Comparison of ENCODE assay signal across 1 cellular context in the genomic region with DNA sequence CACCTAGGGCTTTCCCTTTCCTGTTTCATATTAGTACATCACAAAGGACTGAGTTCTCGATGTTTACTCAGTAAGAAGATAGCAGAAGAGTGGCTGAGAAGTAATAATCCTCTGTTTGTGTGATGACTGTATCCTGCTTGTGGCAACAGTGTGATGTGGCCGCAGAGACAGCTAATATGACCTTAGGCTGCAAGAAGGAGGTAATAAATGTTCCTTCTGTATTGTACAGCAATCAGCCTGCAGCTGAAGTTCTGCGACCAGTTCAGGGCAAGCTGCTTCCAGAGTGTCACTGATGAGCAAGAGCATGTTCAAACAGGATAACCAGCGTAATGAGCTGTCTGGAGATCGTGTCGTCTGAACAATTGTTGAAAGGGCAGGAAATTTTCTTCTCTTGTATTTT.
TF ChIP-seq lines count a peak whose summit lies in the region.

No MANE protein-coding gene starts in this region.

TF ChIP-seq in HepG2, 621 proteins besides CTCF, POLR2A, EP300 and RAD21 (continued from another document):
- TF ChIP-seq, protein P1, sequence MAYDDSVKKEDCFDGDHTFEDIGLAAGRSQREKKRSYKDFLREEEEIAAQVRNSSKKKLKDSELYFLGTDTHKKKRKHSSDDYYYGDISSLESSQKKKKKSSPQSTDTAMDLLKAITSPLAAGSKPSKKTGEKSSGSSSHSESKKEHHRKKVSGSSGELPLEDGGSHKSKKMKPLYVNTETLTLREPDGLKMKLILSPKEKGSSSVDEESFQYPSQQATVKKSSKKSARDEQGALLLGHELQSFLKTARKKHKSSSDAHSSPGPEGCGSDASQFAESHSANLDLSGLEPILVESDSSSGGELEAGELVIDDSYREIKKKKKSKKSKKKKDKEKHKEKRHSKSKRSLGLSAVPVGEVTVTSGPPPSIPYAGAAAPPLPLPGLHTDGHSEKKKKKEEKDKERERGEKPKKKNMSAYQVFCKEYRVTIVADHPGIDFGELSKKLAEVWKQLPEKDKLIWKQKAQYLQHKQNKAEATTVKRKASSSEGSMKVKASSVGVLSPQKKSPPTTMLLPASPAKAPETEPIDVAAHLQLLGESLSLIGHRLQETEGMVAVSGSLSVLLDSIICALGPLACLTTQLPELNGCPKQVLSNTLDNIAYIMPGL (CRISPR knock-in tag; IDR thresholded peaks at IDR 0.05; ENCODE audit: borderline replicate concordance in 1 of 2, low read depth in 1 of 2), result no peak
- TF ChIP-seq RFXANK (CRISPR knock-in tag; IDR thresholded peaks at IDR 0.05), result no peak
- TF ChIP-seq, protein P2, sequence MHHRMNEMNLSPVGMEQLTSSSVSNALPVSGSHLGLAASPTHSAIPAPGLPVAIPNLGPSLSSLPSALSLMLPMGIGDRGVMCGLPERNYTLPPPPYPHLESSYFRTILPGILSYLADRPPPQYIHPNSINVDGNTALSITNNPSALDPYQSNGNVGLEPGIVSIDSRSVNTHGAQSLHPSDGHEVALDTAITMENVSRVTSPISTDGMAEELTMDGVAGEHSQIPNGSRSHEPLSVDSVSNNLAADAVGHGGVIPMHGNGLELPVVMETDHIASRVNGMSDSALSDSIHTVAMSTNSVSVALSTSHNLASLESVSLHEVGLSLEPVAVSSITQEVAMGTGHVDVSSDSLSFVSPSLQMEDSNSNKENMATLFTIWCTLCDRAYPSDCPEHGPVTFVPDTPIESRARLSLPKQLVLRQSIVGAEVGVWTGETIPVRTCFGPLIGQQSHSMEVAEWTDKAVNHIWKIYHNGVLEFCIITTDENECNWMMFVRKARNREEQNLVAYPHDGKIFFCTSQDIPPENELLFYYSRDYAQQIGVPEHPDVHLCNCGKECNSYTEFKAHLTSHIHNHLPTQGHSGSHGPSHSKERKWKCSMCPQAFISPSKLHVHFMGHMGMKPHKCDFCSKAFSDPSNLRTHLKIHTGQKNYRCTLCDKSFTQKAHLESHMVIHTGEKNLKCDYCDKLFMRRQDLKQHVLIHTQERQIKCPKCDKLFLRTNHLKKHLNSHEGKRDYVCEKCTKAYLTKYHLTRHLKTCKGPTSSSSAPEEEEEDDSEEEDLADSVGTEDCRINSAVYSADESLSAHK (CRISPR knock-in tag; IDR thresholded peaks at IDR 0.05; ENCODE audit: borderline replicate concordance), result no peak
- no peak for TF ChIP-seq ATRX (CRISPR knock-in tag; IDR thresholded peaks at IDR 0.05; ENCODE audit: borderline replicate concordance)
